20 cellular contexts compared by ENCODE assay signal in the genomic region with DNA sequence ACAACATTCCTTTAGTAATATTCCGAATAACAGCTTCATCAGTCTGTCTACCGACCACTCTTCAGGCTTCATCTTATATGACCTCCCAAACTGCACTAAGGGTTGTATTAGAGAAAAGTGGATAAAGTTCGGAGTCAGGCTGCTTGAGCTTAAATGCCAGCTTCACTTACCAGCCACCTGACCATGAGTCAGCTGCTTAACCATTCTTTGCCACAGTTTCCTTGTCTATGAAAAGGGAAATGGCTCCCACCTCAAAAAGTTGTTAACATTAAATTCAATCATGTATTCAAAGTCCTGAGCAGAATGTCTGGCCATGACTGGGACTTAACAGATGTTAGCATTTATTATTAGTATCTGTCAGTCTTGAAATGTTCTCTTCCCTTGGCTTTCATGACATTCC. TPM values are rescaled to one million over a fixed set of nuclear protein-coding genes. Genes with fewer than 3 reads are reported as not detected.
DNase-seq lines count a peak whose midpoint lies in the region; ATAC-seq, FAIRE-seq and TF ChIP-seq lines count a peak whose summit lies in the region.
"Had no signal": no experiment of that assay in that cellular context is flagged by ENCODE, and none has a peak within 500 bp of the region (broad histone marks: within the 10 kb centered on the region; RNA-seq: fewer than 3 reads in every experiment).

No MANE protein-coding gene starts in this region.

- no peaks in the 10 kb centered on the region for H3K27me3 Mint-ChIP-seq in stimulated activated naive B cell treated with anti-CD40 and anti-IgM and Interleukin-4, amounts not matched to agents 10 μg/mL and 1 μg/mL and 100 μg/mL, for 72 hours
- H3K27me3 Mint-ChIP-seq: activated CD8-positive, alpha-beta T cell treated with anti-CD3 and anti-CD28 coated beads for 36 hours; naive thymus-derived CD4-positive, alpha-beta T cell had no signal

- 65 to 72% methylated on average over 3 of the region's 3 CpGs for WGBS in esophagus squamous epithelium, 2 donors

- H3K36me3 Mint-ChIP-seq in stimulated activated naive B cell treated with anti-CD40 and anti-IgM and Interleukin-4, amounts not matched to agents 10 μg/mL and 1 μg/mL and 100 μg/mL, for 72 hours, result peaks cover 6 to 18% of the 10 kb centered on the region in 2 donors

- H3K9me3 ChIP-seq in esophagus squamous epithelium, result no peaks in the 10 kb centered on the region
- H3K9me3 ChIP-seq: lower lobe of right lung had no signal

- peak overlapping the region; percentile 37 for H3K27ac Mint-ChIP-seq in stimulated activated naive B cell treated with anti-CD40 and anti-IgM and Interleukin-4, amounts not matched to agents 10 μg/mL and 1 μg/mL and 100 μg/mL, for 72 hours
- H3K27ac Mint-ChIP-seq: activated CD8-positive, alpha-beta T cell treated with anti-CD3 and anti-CD28 coated beads for 36 hours; T-helper 1 cell treated with Interleukin-12 subunit alpha and Interleukin-12 subunit beta and Interleukin-4 antibody, amounts not matched to agents 30 μg/mL and 1 μg/mL, for 36 hours had no signal

- no peak overlapping the region for H3K4me3 ChIP-seq in esophagus squamous epithelium
- H3K4me3 ChIP-seq: lower lobe of right lung had no signal

- no peak for TF ChIP-seq POLR2A in esophagus squamous epithelium (IDR thresholded peaks at IDR 0.05)

- no peaks in the 10 kb centered on the region for H3K27me3 ChIP-seq in esophagus squamous epithelium

- ATAC-seq in stimulated activated naive B cell treated with anti-CD40 and anti-IgM and Interleukin-4, amounts not matched to agents 10 μg/mL and 1 μg/mL and 100 μg/mL, for 72 hours (replicated peaks), result no peak
- ATAC-seq: activated CD8-positive, alpha-beta T cell treated with anti-CD3 and anti-CD28 coated beads for 36 hours; activated T-cell treated with anti-CD3 and anti-CD28 coated beads, Interleukin-2, amount 50 U/mL, for 4 hours; lower lobe of right lung; naive thymus-derived CD4-positive, alpha-beta T cell had no signal

- H3K36me3 ChIP-seq in esophagus squamous epithelium, result peaks cover 0 to 7% (median 0%) of the 10 kb centered on the region in 3 donors
- H3K36me3 ChIP-seq: lower lobe of right lung had no signal

- peak overlapping the region in 3 of 4 donors; percentile 18 to 33 (median 28) for H3K27ac ChIP-seq in esophagus squamous epithelium
- H3K27ac ChIP-seq: WERI-Rb-1 had no signal

- H3K4me1 ChIP-seq in esophagus squamous epithelium, result peaks cover 12 to 51% (median 32%) of the 10 kb centered on the region in 3 donors

- H3K9me3 Mint-ChIP-seq in stimulated activated naive B cell treated with anti-CD40 and anti-IgM and Interleukin-4, amounts not matched to agents 10 μg/mL and 1 μg/mL and 100 μg/mL, for 72 hours, result no peaks in the 10 kb centered on the region
- H3K9me3 Mint-ChIP-seq: activated CD8-positive, alpha-beta T cell treated with anti-CD3 and anti-CD28 coated beads for 36 hours; activated T-cell treated with anti-CD3 and anti-CD28 coated beads, Interleukin-2, amount 50 U/mL, for 4 hours; naive thymus-derived CD4-positive, alpha-beta T cell; T-helper 1 cell treated with Interleukin-12 subunit alpha and Interleukin-12 subunit beta and Interleukin-4 antibody, amounts not matched to agents 30 μg/mL and 1 μg/mL, for 36 hours had no signal

- no peak overlapping the region for H3K4me3 Mint-ChIP-seq in stimulated activated naive B cell treated with anti-CD40 and anti-IgM and Interleukin-4, amounts not matched to agents 10 μg/mL and 1 μg/mL and 100 μg/mL, for 72 hours
- H3K4me3 Mint-ChIP-seq: activated CD8-positive, alpha-beta T cell treated with anti-CD3 and anti-CD28 coated beads for 36 hours; activated T-cell treated with anti-CD3 and anti-CD28 coated beads, Interleukin-2, amount 50 U/mL, for 4 hours; naive thymus-derived CD4-positive, alpha-beta T cell; T-helper 1 cell treated with Interleukin-12 subunit alpha and Interleukin-12 subunit beta and Interleukin-4 antibody, amounts not matched to agents 30 μg/mL and 1 μg/mL, for 36 hours had no signal

- intact Hi-C loops in esophagus squamous epithelium (cut with DNase I), result no loop called here

- DNase-seq in NOMO-1 (lab: John Stamatoyannopoulos, UW; ENCODE audit: unreplicated experiment in 2 of 2) (peak; percentile 40 to 55), NOMO-1 treated with dmso at 0.1 percent for 144 hours (lab: John Stamatoyannopoulos, UW; ENCODE audit: unreplicated experiment) (no peak), RCC 7860 (ENCODE audit: low spot score) (no peak), esophagus squamous epithelium (lab: John Stamatoyannopoulos, UW) (no peak), NCI-H187 (lab: John Stamatoyannopoulos, UW) (no peak), iPS-NIHi7 (ENCODE audit: extremely low spot score) (no peak)
- DNase-seq in stimulated activated naive B cell treated with anti-CD40 and anti-IgM and Interleukin-4, amounts not matched to agents 10 μg/mL and 1 μg/mL and 100 μg/mL, for 72 hours, result no peak
- DNase-seq in activated CD4-positive, alpha-beta T cell treated with anti-CD3 and anti-CD28 coated beads for 48 hours, result no peak
- DNase-seq: 8988T; activated CD8-positive, alpha-beta T cell treated with anti-CD3 and anti-CD28 coated beads for 36 hours; activated T-cell treated with anti-CD3 and anti-CD28 coated beads, Interleukin-2, amount 50 U/mL, for 4 hours; lower lobe of right lung; naive thymus-derived CD4-positive, alpha-beta T cell; NCI-H2081; SHP77; small intestine; stimulated activated CD8-positive, alpha-beta memory T cell treated with anti-CD3 and anti-CD28 coated beads, Interleukin-4, amount 100 ng/mL, for 48 hours; WERI-Rb-1 had no signal

- no peak for TF ChIP-seq CTCF in esophagus squamous epithelium (IDR thresholded peaks at IDR 0.05)

- H3K4me1 Mint-ChIP-seq in stimulated activated naive B cell treated with anti-CD40 and anti-IgM and Interleukin-4, amounts not matched to agents 10 μg/mL and 1 μg/mL and 100 μg/mL, for 72 hours, result peaks cover 17 to 30% of the 10 kb centered on the region in 2 donors

- FAIRE-seq in RCC 7860 (lab: Jason Lieb, UNC), result peak; percentile 45
- FAIRE-seq: bronchial epithelial cell, small intestine had no signal

RNA-seq across cellular contexts. Expression of a gene that starts 20.9 kb away (rescaled TPM):
- total RNA-seq in esophagus squamous epithelium, result 100 to 1,000 TPM in 2 of 4 donors, 10 to 100 TPM in 2; 61.8 to 134 (median 109) TPM

RNA-seq across cellular contexts. Expression of a gene that starts 59.3 kb away (rescaled TPM):
- 10 to 100 TPM in 3 of 4 donors, 1 to 10 TPM in 1; 7.0 to 53.0 (median 19.2) TPM for total RNA-seq in esophagus squamous epithelium

Comparison
In these comparisons a context has a peak if more than half of its experiments do, and no peak if none do; other contexts are left out.
1. DNase-seq: peak in NOMO-1 (2 of 2); none in NOMO-1 treated with dmso at 0.1 percent for 144 hours (single experiment), RCC 7860 (single experiment), esophagus squamous epithelium (single experiment), stimulated activated naive B cell treated with anti-CD40 and anti-IgM and Interleukin-4, amounts not matched to agents 10 μg/mL and 1 μg/mL and 100 μg/mL, for 72 hours (single experiment), NCI-H187 (0 of 2), iPS-NIHi7 (single experiment) and activated CD4-positive, alpha-beta T cell treated with anti-CD3 and anti-CD28 coated beads for 48 hours (single experiment).